8 cellular contexts compared by ENCODE assay signal in genomic region chr9:14322211-14323082, GRCh38. TPM values are rescaled to one million over a fixed set of nuclear protein-coding genes. Genes with fewer than 3 reads are reported as not detected.
A peak's percentile ranks its signal among the peaks of the same experiment; 100 is the strongest.
DNase-seq lines count a peak whose midpoint lies in the region; ATAC-seq and TF ChIP-seq lines count a peak whose summit lies in the region.

No MANE protein-coding gene starts in this region.

- peak; percentile 59 for TF ChIP-seq POLR2A in Raji (IDR thresholded peaks at IDR 0.05; ENCODE audit: insufficient read depth, low read depth, low read length)

- peaks cover 18% of the 10 kb centered on the region for H3K4me1 Mint-ChIP-seq in activated naive CD4-positive, alpha-beta T cell treated with anti-CD3 and anti-CD28 coated beads, Interleukin-2, amount 10 ng/mL, durations not matched to agents 7 days and 5 days

- H3K27ac Mint-ChIP-seq in activated naive CD4-positive, alpha-beta T cell treated with anti-CD3 and anti-CD28 coated beads, Interleukin-2, amount 10 ng/mL, durations not matched to agents 7 days and 5 days, result no peak overlapping the region

- no peaks in the 10 kb centered on the region for H3K9me3 Mint-ChIP-seq in activated naive CD4-positive, alpha-beta T cell treated with anti-CD3 and anti-CD28 coated beads, Interleukin-2, amount 10 ng/mL, durations not matched to agents 7 days and 5 days

- no peaks in the 10 kb centered on the region for H3K36me3 ChIP-seq in ES-I3 (ENCODE audit: insufficient read depth, low read length)

- DNase-seq in KBM-7 (peak; percentile 89), globus pallidus (ENCODE audit: low spot score) (peak; percentile 94), omental fat pad (ENCODE audit: low spot score) (peak; percentile 61)
- peak; percentile 86 for DNase-seq in activated naive CD4-positive, alpha-beta T cell treated with anti-CD3 and anti-CD28 coated beads, Interleukin-2, amount 10 ng/mL, durations not matched to agents 7 days and 5 days

- peak overlapping the region; percentile 77 for H3K4me3 Mint-ChIP-seq in activated naive CD4-positive, alpha-beta T cell treated with anti-CD3 and anti-CD28 coated beads, Interleukin-2, amount 10 ng/mL, durations not matched to agents 7 days and 5 days

- peaks cover 50% of the 10 kb centered on the region for H3K27me3 Mint-ChIP-seq in activated naive CD4-positive, alpha-beta T cell treated with anti-CD3 and anti-CD28 coated beads, Interleukin-2, amount 10 ng/mL, durations not matched to agents 7 days and 5 days

- H3K27ac ChIP-seq in temporal lobe (ENCODE audit: low read depth, low read length), result peak overlapping the region; percentile 82

- no peaks in the 10 kb centered on the region for H3K9me3 ChIP-seq in ES-I3 (ENCODE audit: control insufficient read depth, insufficient read depth, low read length)

- peak overlapping the region; percentile 73 for H3K9ac ChIP-seq in ES-I3 (ENCODE audit: low read depth, low read length)

- TF ChIP-seq CTCF in omental fat pad (IDR thresholded peaks at IDR 0.05), result no peak

- in situ Hi-C loops in KBM-7 (cut with MboI; ENCODE audit: low pct_unique_long_range_greater_than_20kb, low sequenced_read_pairs), result no loop called here

- ATAC-seq in GM21737 (IDR thresholded peaks at IDR 0.05; ENCODE audit: unreplicated experiment), result peak; percentile 86
- ATAC-seq in omental fat pad (ENCODE audit: low FRiP score), result peak; percentile 85

- H3K36me3 Mint-ChIP-seq in activated naive CD4-positive, alpha-beta T cell treated with anti-CD3 and anti-CD28 coated beads, Interleukin-2, amount 10 ng/mL, durations not matched to agents 7 days and 5 days, result no peaks in the 10 kb centered on the region

- H3K4me1 ChIP-seq in ES-I3 (ENCODE audit: insufficient read depth, low read length), result peaks cover 32% of the 10 kb centered on the region

- CTCF ChIA-PET in activated naive CD4-positive, alpha-beta T cell treated with anti-CD3 and anti-CD28 coated beads, Interleukin-2, amount 10 ng/mL, durations not matched to agents 7 days and 5 days (lab: Charles Lee), result interaction anchor here (0.7 kb wide), 1 partner anchor 30 kb away, joined by 3 read pairs; no protein-coding TSS in a partner anchor

RNA-seq across cellular contexts. Expression of gene NFIB, which starts 8.5 kb away (rescaled TPM):
- total RNA-seq in omental fat pad, result 100 to 1,000 TPM in 3 of 4 donors, 10 to 100 TPM in 1; 55.1 to 265 (median 106) TPM
- 139 TPM for total RNA-seq in temporal lobe

Comparison
In these comparisons a context has a peak if more than half of its experiments do, and no peak if none do; other contexts are left out.
1. Peak in every context shown above with its lines: DNase-seq, ATAC-seq and H3K27ac ChIP-seq.